In genomic region chr5:40716590-40716989, GRCh38 we compare ENCODE assay signal across 10 cellular contexts.
"Had no signal": no experiment of that assay in that cellular context is flagged by ENCODE, and none has a peak within 500 bp of the region (broad histone marks: within the 10 kb centered on the region; RNA-seq: fewer than 3 reads in every experiment).

No MANE protein-coding gene starts in this region.

- H3K4me3 Mint-ChIP-seq: naive thymus-derived CD4-positive, alpha-beta T cell had no signal

- H3K27ac ChIP-seq: coronary artery, hepatocyte, neutrophil, thoracic aorta had no signal

- H3K9me3 ChIP-seq: neutrophil, thoracic aorta had no signal

- H3K27me3 Mint-ChIP-seq: naive thymus-derived CD4-positive, alpha-beta T cell had no signal

- DNase-seq: effector CD8-positive, alpha-beta T cell; naive thymus-derived CD4-positive, alpha-beta T cell; right cardiac atrium; stimulated activated CD4-positive, alpha-beta T cell treated with anti-CD3 and anti-CD28 coated beads, Interleukin-12 subunit alpha, Interleukin-12 subunit beta, amount 100 ng/mL, for 4 hours; stimulated activated naive CD4-positive, alpha-beta T cell treated with Interleukin-2 at 50 U/mL for 16 hours; transverse colon had no signal

- H3K27ac Mint-ChIP-seq: naive thymus-derived CD4-positive, alpha-beta T cell had no signal

- H3K27me3 ChIP-seq: hepatocyte, neutrophil, transverse colon had no signal

- H3K4me3 ChIP-seq: coronary artery, hepatocyte, thoracic aorta, transverse colon had no signal

- ATAC-seq: naive thymus-derived CD4-positive, alpha-beta T cell had no signal
